ENCODE assay signal across 18 cellular contexts in the genomic region with DNA sequence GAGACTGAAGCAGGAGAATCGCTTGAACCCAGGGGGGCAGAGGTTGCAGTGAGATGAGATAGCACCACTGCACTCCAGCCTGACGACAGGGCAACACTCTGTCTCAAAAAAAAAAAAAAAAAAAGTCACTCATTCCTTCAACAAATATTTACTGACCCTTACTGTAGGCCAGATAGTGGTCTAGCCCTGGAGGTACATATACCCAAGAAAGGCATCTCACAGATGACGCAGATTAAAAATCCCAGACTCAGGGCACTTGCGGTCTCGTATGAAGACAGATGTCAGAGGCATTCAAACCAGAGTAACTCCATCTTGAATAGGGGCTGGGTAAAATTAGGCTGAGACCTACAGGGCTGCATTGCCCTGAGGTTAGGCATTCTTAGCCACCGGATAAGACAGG. TPM values are rescaled to one million over a fixed set of nuclear protein-coding genes. Genes with fewer than 3 reads are reported as not detected.
DNase-seq lines count a peak whose midpoint lies in the region; ATAC-seq, FAIRE-seq and TF ChIP-seq lines count a peak whose summit lies in the region.
"Had no signal": no experiment of that assay in that cellular context is flagged by ENCODE, and none has a peak within 500 bp of the region (broad histone marks: within the 10 kb centered on the region; RNA-seq: fewer than 3 reads in every experiment).

No MANE protein-coding gene starts in this region.

- TF ChIP-seq EP300 in HepG2 (IDR thresholded peaks at IDR 0.05; ENCODE audit: low read depth in 2 of 2, low read length in 2 of 2) (no peak), HepG2 (CRISPR knock-in tag; IDR thresholded peaks at IDR 0.05; ENCODE audit: borderline replicate concordance) (no peak), transverse colon (IDR thresholded peaks at IDR 0.05; ENCODE audit: low read depth) (no peak)

- H3K4me2 ChIP-seq in HepG2 (ENCODE audit: low read depth, low read length) (peak overlapping the region; percentile 82; the same call in 1 of the 2 replicates), hepatocyte (no peak overlapping the region)
- H3K4me2 ChIP-seq: BLaER1 treated with 17β-estradiol and CSF1 and Interleukin-3, amounts not matched to agents 10 nM and 100 nM had no signal

- H3K27ac Mint-ChIP-seq in mesothelial cell of epicardium: peak overlapping the region; percentile 33
- H3K27ac Mint-ChIP-seq: B cell; CD4-positive, CD25-positive, alpha-beta regulatory T cell; CD8-positive, alpha-beta memory T cell had no signal

- FAIRE-seq in HepG2 (lab: Jason Lieb, UNC): no peak

- H3K36me3 ChIP-seq in HepG2 (replicated peaks in 1 of 2; ENCODE audit: control insufficient read depth in 1 of 2, insufficient read depth in 2 of 2, low read length in 2 of 2) (no peaks in the 10 kb centered on the region), right lobe of liver (no peaks in the 10 kb centered on the region), hepatocyte (replicated peaks; ENCODE audit: insufficient read depth, low read depth) (no peaks in the 10 kb centered on the region), transverse colon (no peaks in the 10 kb centered on the region)
- H3K36me3 ChIP-seq: BLaER1 treated with 17β-estradiol and CSF1 and Interleukin-3, amounts not matched to agents 10 nM and 100 nM had no signal

- TF ChIP-seq CTCF in HepG2 (CRISPR knock-in tag; IDR thresholded peaks at IDR 0.05) (no peak), right lobe of liver (IDR thresholded peaks at IDR 0.05) (no peak), hepatocyte (IDR thresholded peaks at IDR 0.05; ENCODE audit: poor library complexity) (no peak), mesothelial cell of epicardium (IDR thresholded peaks at IDR 0.05; ENCODE audit: unreplicated experiment) (no peak), transverse colon (IDR thresholded peaks at IDR 0.05) (no peak)

- TF ChIP-seq POLR2A in HepG2 (IDR thresholded peaks at IDR 0.05; ENCODE audit: insufficient read depth in 1 of 2, low read depth in 2 of 2, low read length in 2 of 2) (no peak), right lobe of liver (IDR thresholded peaks at IDR 0.05) (no peak), transverse colon (IDR thresholded peaks at IDR 0.05) (no peak)

- CTCF ChIA-PET in HepG2 (lab: Yijun Ruan, JAX; ENCODE audit: low intra/inter-chr PET ratio, low total read pairs): no interaction called here

- intact Hi-C loops in HepG2 (cut with micrococcal nuclease; ENCODE audit: unreplicated experiment): no loop called here
- intact Hi-C loops in right lobe of liver (cut with DNase I): no loop called here
- intact Hi-C loops in transverse colon (cut with DNase I; ENCODE audit: low total_unique reads): no loop called here

- no peaks in the 10 kb centered on the region for H3K27me3 Mint-ChIP-seq in mesothelial cell of epicardium (ENCODE audit: low read depth)
- H3K27me3 Mint-ChIP-seq: B cell had no signal

- H3K9me3 ChIP-seq in HepG2 (ENCODE audit: low read length) (no peaks in the 10 kb centered on the region), right lobe of liver (no peaks in the 10 kb centered on the region), hepatocyte (ENCODE audit: low read depth) (no peaks in the 10 kb centered on the region), transverse colon (no peaks in the 10 kb centered on the region)

- 62% methylated on average over 6 of the region's 6 CpGs for WGBS in HepG2 (ENCODE audit: low lambda C conversion rate)
- WGBS in right lobe of liver (ENCODE audit: insufficient coverage, low coverage, low lambda C conversion rate, missing lambda C conversion rate): 56% methylated on average over 3 of the region's 6 CpGs
- WGBS in hepatocyte (ENCODE audit: low lambda C conversion rate, missing lambda C conversion rate): 77% methylated on average over 6 of the region's 6 CpGs
- WGBS in transverse colon (ENCODE audit: low coverage in 1 of 2), 2 donors: 69 to 92% methylated on average over 5 to 6 of the region's 6 CpGs

- no peaks in the 10 kb centered on the region for H3K27me3 ChIP-seq in HepG2 (ENCODE audit: control insufficient read depth in 1 of 2, insufficient read depth in 2 of 2, low read length in 2 of 2)
- no peaks in the 10 kb centered on the region for H3K27me3 ChIP-seq in right lobe of liver
- H3K27me3 ChIP-seq in hepatocyte: no peaks in the 10 kb centered on the region
- H3K27me3 ChIP-seq in transverse colon: no peaks in the 10 kb centered on the region
- H3K27me3 ChIP-seq: BLaER1 treated with 17β-estradiol and CSF1 and Interleukin-3, amounts not matched to agents 10 nM and 100 nM had no signal

- in situ Hi-C loops in HepG2 (cut with HindIII; ENCODE audit: extremely low pct_ligation_motif_present, low pct_unique_long_range_greater_than_20kb) (no loop called here), transverse colon (cut with MboI; ENCODE audit: low pct_ligation_motif_present in 1 of 4, low pct_unique_long_range_greater_than_20kb in 1 of 4, low sequenced_read_pairs in 3 of 4) (no loop called here)

- no peak; the same call in 2 of the 3 replicates for ATAC-seq in HepG2
- ATAC-seq in right lobe of liver: no peak

- no peak for TF ChIP-seq RAD21 in HepG2 (CRISPR knock-in tag; IDR thresholded peaks at IDR 0.05)

- H3K4me1 ChIP-seq in HepG2 (ENCODE audit: insufficient read depth, low read length): peaks cover 43% of the 10 kb centered on the region
- no peaks in the 10 kb centered on the region for H3K4me1 ChIP-seq in right lobe of liver
- H3K4me1 ChIP-seq in hepatocyte (ENCODE audit: insufficient read depth): peaks cover 9% of the 10 kb centered on the region
- peaks cover 0 to 32% (median 27%) of the 10 kb centered on the region in 4 donors for H3K4me1 ChIP-seq in transverse colon

- peaks cover 21% of the 10 kb centered on the region for H3K9me3 Mint-ChIP-seq in mesothelial cell of epicardium
- H3K9me3 Mint-ChIP-seq: CD8-positive, alpha-beta memory T cell had no signal

- no TSS peak for BruUV-seq in HepG2 (replicated peaks; lab: Mats Ljungman, UMichigan)

- no peak overlapping the region for H2AFZ ChIP-seq in HepG2 (ENCODE audit: low read length)
- H2AFZ ChIP-seq in hepatocyte: no peak overlapping the region

- H3K79me2 ChIP-seq in HepG2 (ENCODE audit: insufficient read depth, low read length) (no peaks in the 10 kb centered on the region), hepatocyte (no peaks in the 10 kb centered on the region)

- peaks cover 23% of the 10 kb centered on the region for H3K36me3 Mint-ChIP-seq in mesothelial cell of epicardium
- H3K36me3 Mint-ChIP-seq: CD4-positive, CD25-positive, alpha-beta regulatory T cell; CD8-positive, alpha-beta memory T cell had no signal

- no peak for DNase-seq in HepG2 (ENCODE audit: low spot score)
- DNase-seq in right lobe of liver: no peak
- no peak for DNase-seq in hepatocyte (ENCODE audit: low spot score)
- DNase-seq in mesothelial cell of epicardium (ENCODE audit: low spot score in 2 of 2, unreplicated experiment in 2 of 2): no peak
- DNase-seq in transverse colon: no peak
- no peak for DNase-seq in NCI-H345 treated with DMSO at 0.1 percent for 48 hours (lab: John Stamatoyannopoulos, UW; ENCODE audit: unreplicated experiment)
- no peak for DNase-seq in effector CD8-positive, alpha-beta T cell (lab: John Stamatoyannopoulos, UW)
- DNase-seq in activated CD8-positive, alpha-beta memory T cell treated with anti-CD3 and anti-CD28 coated beads for 24 hours: no peak
- DNase-seq: CD4-positive, CD25-positive, alpha-beta regulatory T cell; CD8-positive, alpha-beta memory T cell; COR-L47; DMS 273 treated with DMSO at 0.1 percent for 48 hours; DMS79 treated with DMSO at 0.1 percent for 48 hours; GF-D8; GOT3; H7 had no signal

- H3K4me1 Mint-ChIP-seq in mesothelial cell of epicardium: peaks cover 19% of the 10 kb centered on the region
- H3K4me1 Mint-ChIP-seq: CD4-positive, CD25-positive, alpha-beta regulatory T cell had no signal

- no peak overlapping the region for H3K9ac ChIP-seq in HepG2 (ENCODE audit: insufficient read depth, low read depth, low read length)
- H3K9ac ChIP-seq: BLaER1 treated with 17β-estradiol and CSF1 and Interleukin-3, amounts not matched to agents 10 nM and 100 nM had no signal

- H3K27ac ChIP-seq in HepG2 (ENCODE audit: extremely low read length, insufficient read depth, low read length) (no peak overlapping the region), right lobe of liver (no peak overlapping the region), hepatocyte (peak overlapping the region; percentile 90), transverse colon (peak overlapping the region; percentile 74 to 84 (median 80))
- H3K27ac ChIP-seq: BLaER1 treated with 17β-estradiol and CSF1 and Interleukin-3, amounts not matched to agents 10 nM and 100 nM had no signal

- no peaks in the 10 kb centered on the region for H4K20me1 ChIP-seq in HepG2 (ENCODE audit: insufficient read depth, low read length)
- no peaks in the 10 kb centered on the region for H4K20me1 ChIP-seq in hepatocyte (ENCODE audit: insufficient read depth, poor library complexity, severe bottlenecking)
- H4K20me1 ChIP-seq: BLaER1 treated with 17β-estradiol and CSF1 and Interleukin-3, amounts not matched to agents 10 nM and 100 nM had no signal

- H3K4me3 ChIP-seq in HepG2 (replicated peaks in 1 of 3; ENCODE audit: insufficient read depth in 1 of 3, low read depth in 2 of 3, low read length in 3 of 3) (no peak overlapping the region), right lobe of liver (no peak overlapping the region), hepatocyte (no peak overlapping the region), transverse colon (no peak overlapping the region)
- H3K4me3 ChIP-seq: BLaER1 treated with 17β-estradiol and CSF1 and Interleukin-3, amounts not matched to agents 10 nM and 100 nM had no signal

- no peaks in the 10 kb centered on the region for H3K9me2 ChIP-seq in hepatocyte (replicated peaks; ENCODE audit: insufficient read depth)

- POLR2A ChIA-PET in HepG2 (lab: Yijun Ruan, JAX): no interaction called here

- H3K4me3 Mint-ChIP-seq in mesothelial cell of epicardium: no peak overlapping the region
- H3K4me3 Mint-ChIP-seq: B cell; CD4-positive, CD25-positive, alpha-beta regulatory T cell had no signal

RNA-seq across cellular contexts. Expression of a gene that starts 44.8 kb away (rescaled TPM):
- 15.1 and 16.2 TPM in 2 replicates for total RNA-seq in HepG2 (2016; rRNA removed; fragmentation: Illumina TruSeq; extraction: Trizol)
- total RNA-seq in HepG2 (2016; cell fraction: cytosol; rRNA removed; fragmentation: Illumina TruSeq; extraction: Trizol; ENCODE audit: low read depth): 4.4 and 5.9 TPM in 2 replicates
- total RNA-seq in HepG2 (2016; cell fraction: insoluble cytoplasmic fraction; rRNA removed; fragmentation: Illumina TruSeq; extraction: Trizol): 13.1 and 14.8 TPM in 2 replicates
- total RNA-seq in HepG2 (2016; cell fraction: membrane; rRNA removed; fragmentation: Illumina TruSeq; extraction: Trizol): 8.6 and 9.0 TPM in 2 replicates
- 21.4 and 22.0 TPM in 2 replicates for total RNA-seq in HepG2 (2016; cell fraction: nucleus; rRNA removed; fragmentation: Illumina TruSeq; extraction: Trizol)
- 16.4 and 16.7 TPM in 2 replicates for polyA plus RNA-seq in HepG2 (2011; rRNA removed)
- 5.7 and 6.9 TPM in 2 replicates for polyA plus RNA-seq in HepG2 (2011; cell fraction: cytosol; rRNA removed)
- polyA plus RNA-seq in HepG2 (2011; cell fraction: nucleus; rRNA removed): 55.9 and 58.4 TPM in 2 replicates
- 12.5 and 17.3 TPM in 2 replicates for polyA plus RNA-seq in HepG2 (2012)
- 4.6 and 4.9 TPM in 2 replicates for polyA plus RNA-seq in HepG2 (2016; cell fraction: cytosol; fragmentation: Illumina TruSeq; extraction: Trizol; ENCODE audit: low read depth)
- polyA plus RNA-seq in HepG2 (2016; cell fraction: insoluble cytoplasmic fraction; fragmentation: Illumina TruSeq; extraction: Trizol; ENCODE audit: low read depth): 10.5 and 11.4 TPM in 2 replicates
- polyA plus RNA-seq in HepG2 (2016; cell fraction: membrane; fragmentation: Illumina TruSeq; extraction: Trizol; ENCODE audit: low read depth): 7.1 and 7.5 TPM in 2 replicates
- polyA plus RNA-seq in HepG2 (2016; cell fraction: nucleus; fragmentation: Illumina TruSeq; extraction: Trizol; ENCODE audit: insufficient read depth, low read depth): 24.4 and 27.2 TPM in 2 replicates
- 0.51 and 12.1 TPM in 2 replicates for polyA minus RNA-seq in HepG2 (2011; rRNA and poly(A)+ RNA removed; ENCODE audit: low replicate concordance)
- 8.5 and 10.6 TPM in 2 replicates for polyA minus RNA-seq in HepG2 (2011; cell fraction: cytosol; rRNA and poly(A)+ RNA removed)
- 45.1 and 53.1 TPM in 2 replicates for polyA minus RNA-seq in HepG2 (2011; cell fraction: nucleus; rRNA and poly(A)+ RNA removed)
- total RNA-seq in right lobe of liver: 10 to 100 TPM; 18.4 to 91.8 (median 47.8) TPM
- total RNA-seq in hepatocyte: 12.0 and 15.7 TPM in 2 replicates
- 40.0 and 53.9 TPM in 2 replicates for polyA plus RNA-seq in hepatocyte
- total RNA-seq in mesothelial cell of epicardium: 114 to 120 TPM (median 117 TPM) in 3 replicates
- total RNA-seq in transverse colon: 100 to 1,000 TPM in 1 of 4 donors, 10 to 100 TPM in 3; 71.1 to 118 (median 90.1) TPM

Comparison
In these comparisons a context has a peak if more than half of its experiments do, and no peak if none do; other contexts are left out.
1. H3K27ac ChIP-seq: peak in hepatocyte (single experiment) and transverse colon (4 of 4); none in HepG2 (single experiment) and right lobe of liver (0 of 3).